ENCODE assay signal across 10 cellular contexts in genomic region chr1:154329152-154329521, GRCh38. TPM values are rescaled to one million over a fixed set of nuclear protein-coding genes. Genes with fewer than 3 reads are reported as not detected.
A peak's percentile ranks its signal among the peaks of the same experiment; 100 is the strongest.
DNase-seq lines count a peak whose midpoint lies in the region; ATAC-seq, FAIRE-seq and TF ChIP-seq lines count a peak whose summit lies in the region.
"Had no signal": no experiment of that assay in that cellular context is flagged by ENCODE, and none has a peak within 500 bp of the region (broad histone marks: within the 10 kb centered on the region; RNA-seq: fewer than 3 reads in every experiment).

No MANE protein-coding gene starts in this region.

- no peaks in the 10 kb centered on the region for H3K9me3 Mint-ChIP-seq in activated T-cell treated with anti-CD3 and anti-CD28 coated beads, Interleukin-2, amount 50 U/mL, for 24 hours
- H3K9me3 Mint-ChIP-seq in activated naive CD4-positive, alpha-beta T cell treated with anti-CD3 and anti-CD28 coated beads, Interleukin-2, amount 50 U/mL, for 72 hours, result no peaks in the 10 kb centered on the region

- H3K4me3 Mint-ChIP-seq in activated T-cell treated with anti-CD3 and anti-CD28 coated beads, Interleukin-2, amount 50 U/mL, for 24 hours, result peak overlapping the region; percentile 73

- peak overlapping the region; percentile 49 for H3K4me3 ChIP-seq in thymus (ENCODE audit: low read length)
- H3K4me3 ChIP-seq in PC-9, result no peak overlapping the region

- H2AFZ ChIP-seq in PC-9, result no peak overlapping the region

- intact Hi-C loops in PC-9 (cut with micrococcal nuclease; ENCODE audit: unreplicated experiment), result no loop called here

- H3K36me3 Mint-ChIP-seq in activated T-cell treated with anti-CD3 and anti-CD28 coated beads, Interleukin-2, amount 50 U/mL, for 24 hours (ENCODE audit: low read depth), result peaks cover 60% of the 10 kb centered on the region
- H3K36me3 Mint-ChIP-seq in activated naive CD4-positive, alpha-beta T cell treated with anti-CD3 and anti-CD28 coated beads, Interleukin-2, amount 50 U/mL, for 72 hours, result peaks cover 8 to 23% of the 10 kb centered on the region in 2 donors

- H3K4me1 Mint-ChIP-seq in activated T-cell treated with anti-CD3 and anti-CD28 coated beads, Interleukin-2, amount 50 U/mL, for 24 hours (ENCODE audit: low read depth), result peaks cover 68% of the 10 kb centered on the region

- no peak for TF ChIP-seq POLR2A in H54 (IDR thresholded peaks at IDR 0.05; ENCODE audit: low read depth, low read length)

- H3K79me2 ChIP-seq in PC-9 (ENCODE audit: low read depth), result no peaks in the 10 kb centered on the region

- no TSS peak for BruUV-seq in PC-9 (replicated peaks; lab: Mats Ljungman, UMichigan)

- no peaks in the 10 kb centered on the region for H3K27me3 Mint-ChIP-seq in activated T-cell treated with anti-CD3 and anti-CD28 coated beads, Interleukin-2, amount 50 U/mL, for 24 hours

- no peak for FAIRE-seq in H54 (lab: Jason Lieb, UNC)

- ATAC-seq in activated naive CD4-positive, alpha-beta T cell treated with anti-CD3 and anti-CD28 coated beads, Interleukin-2, amount 50 U/mL, for 72 hours, result no peak

- no peak overlapping the region for H3K4me2 ChIP-seq in PC-9

- no peak for DNase-seq in activated T-cell treated with anti-CD3 and anti-CD28 coated beads, Interleukin-2, amount 50 U/mL, for 24 hours
- DNase-seq in activated T-cell treated with anti-CD3 and anti-CD28 coated beads for 4 hours (no peak), iris pigment epithelial cell (ENCODE audit: low read depth) (peak; percentile 26), AG20443 (ENCODE audit: low spot score) (no peak), PC-9 (no peak), H54 (ENCODE audit: insufficient read length, low spot score) (no peak)
- DNase-seq in activated naive CD4-positive, alpha-beta T cell treated with anti-CD3 and anti-CD28 coated beads, Interleukin-2, amount 50 U/mL, for 72 hours (ENCODE audit: low spot score in 2 of 2), result no peak
- DNase-seq: MV-4-11 had no signal

- H4K20me1 ChIP-seq in PC-9 (ENCODE audit: insufficient read depth), result no peaks in the 10 kb centered on the region

- H3K9me3 ChIP-seq in thymus (ENCODE audit: control insufficient read depth) (no peaks in the 10 kb centered on the region), PC-9 (ENCODE audit: insufficient read depth, low read depth) (no peaks in the 10 kb centered on the region)

- no peaks in the 10 kb centered on the region for H3F3A ChIP-seq in PC-9 (ENCODE audit: insufficient read depth, low read depth)

- 92% methylated on average over 6 of the region's 6 CpGs for WGBS in thymus

- H3K4me1 ChIP-seq in thymus (ENCODE audit: control insufficient read depth, insufficient read depth, low read length), result peaks cover 38% of the 10 kb centered on the region
- H3K4me1 ChIP-seq in PC-9 (replicated peaks; ENCODE audit: insufficient read depth), result no peaks in the 10 kb centered on the region

- H3K27ac ChIP-seq in thymus (ENCODE audit: low read depth), result peak overlapping the region; percentile 25
- H3K27ac ChIP-seq in PC-9, result no peak overlapping the region
- H3K27ac ChIP-seq: epithelial cell of prostate had no signal

- peak overlapping the region; percentile 93 for H3K27ac Mint-ChIP-seq in activated T-cell treated with anti-CD3 and anti-CD28 coated beads, Interleukin-2, amount 50 U/mL, for 24 hours
- H3K27ac Mint-ChIP-seq in activated naive CD4-positive, alpha-beta T cell treated with anti-CD3 and anti-CD28 coated beads, Interleukin-2, amount 50 U/mL, for 72 hours, result peak overlapping the region; percentile 42 to 89

- H3K36me3 ChIP-seq in thymus (ENCODE audit: control insufficient read depth, insufficient read depth) (peaks cover 21% of the 10 kb centered on the region), PC-9 (ENCODE audit: low read depth) (no peaks in the 10 kb centered on the region)

- CTCF ChIA-PET in PC-9 (lab: Charles Lee), result no interaction called here

- POLR2A ChIA-PET in PC-9 (lab: Charles Lee; ENCODE audit: unreplicated experiment), result no interaction called here

- no peaks in the 10 kb centered on the region for H3K9me2 ChIP-seq in PC-9 (ENCODE audit: insufficient read depth)

- no peaks in the 10 kb centered on the region for H3K27me3 ChIP-seq in thymus (ENCODE audit: control insufficient read depth, insufficient read depth)
- H3K27me3 ChIP-seq in PC-9 (ENCODE audit: insufficient read depth, low read depth), result peaks cover 57% of the 10 kb centered on the region

- no peak for TF ChIP-seq CTCF in PC-9 (conservative IDR thresholded peaks at IDR 0.05)

RNA-seq across cellular contexts. Expression of gene ATP8B2, which starts 3.8 kb away (rescaled TPM):
- total RNA-seq in activated naive CD4-positive, alpha-beta T cell treated with anti-CD3 and anti-CD28 coated beads, Interleukin-2, amount 50 U/mL, for 72 hours, result 10 to 100 TPM; 48.0 to 56.1 TPM
- 15.5 TPM for polyA plus RNA-seq in thymus
- 0.07 and 1.4 TPM in 2 replicates for total RNA-seq in PC-9 (2021)

RNA-seq across cellular contexts. Expression of gene AQP10, which starts 8.2 kb away (rescaled TPM):
- not detected for total RNA-seq in activated naive CD4-positive, alpha-beta T cell treated with anti-CD3 and anti-CD28 coated beads, Interleukin-2, amount 50 U/mL, for 72 hours
- polyA plus RNA-seq in thymus, result 0.09 TPM
- total RNA-seq in PC-9 (2021), result not detected in 2 replicates

RNA-seq across cellular contexts. Expression of gene HAX1, which starts 56.7 kb away (rescaled TPM):
- 100 to 1,000 TPM; 147 to 198 TPM for total RNA-seq in activated naive CD4-positive, alpha-beta T cell treated with anti-CD3 and anti-CD28 coated beads, Interleukin-2, amount 50 U/mL, for 72 hours
- 113 TPM for polyA plus RNA-seq in thymus
- 89.7 and 92.3 TPM in 2 replicates for total RNA-seq in PC-9 (2021)

Comparison
In these comparisons a context has a peak if more than half of its experiments do, and no peak if none do; other contexts are left out.
1. RNA of gene ATP8B2, which starts 3.8 kb away (total RNA-seq): 48.0 to 56.1 TPM in activated naive CD4-positive, alpha-beta T cell treated with anti-CD3 and anti-CD28 coated beads, Interleukin-2, amount 50 U/mL, for 72 hours; 0.07 to 1.4 TPM in PC-9; every median in the first group is over 10 times any median in the second.